In the genomic region with DNA sequence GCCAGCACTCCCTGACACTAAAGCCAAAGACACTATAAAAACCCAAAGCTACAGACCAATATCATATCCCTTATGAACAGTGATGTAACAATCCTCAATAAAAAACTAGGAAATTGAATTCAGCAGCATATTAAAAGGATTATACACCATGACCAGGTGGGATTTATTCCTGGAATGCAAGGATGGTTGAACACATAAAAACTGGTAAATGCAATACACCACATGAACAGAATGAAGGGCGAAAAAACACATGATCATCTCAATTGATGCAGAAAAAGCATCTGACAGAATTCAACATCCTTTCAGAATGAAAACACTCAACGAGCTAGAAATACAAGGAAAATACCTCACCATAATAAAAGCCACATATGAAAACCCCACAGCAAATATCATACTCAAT, we compare ENCODE assay signal across 27 cellular contexts.
"Had no signal": no experiment of that assay in that cellular context is flagged by ENCODE, and none has a peak within 500 bp of the region (broad histone marks: within the 10 kb centered on the region; RNA-seq: fewer than 3 reads in every experiment).

No MANE protein-coding gene starts in this region.

- FAIRE-seq: keratinocyte, urothelium cell line had no signal

- H2AFZ ChIP-seq: neural progenitor cell, parathyroid adenoma had no signal

- H3K9ac ChIP-seq: neural progenitor cell, parathyroid adenoma had no signal

- H3K27ac ChIP-seq: left ventricle myocardium inferior, neural progenitor cell, neutrophil, parathyroid adenoma, right atrium auricular region, right lobe of liver, suprapubic skin, thoracic aorta, tibial artery, upper lobe of right lung had no signal

- H3K27me3 Mint-ChIP-seq: naive B cell; stimulated activated naive CD8-positive, alpha-beta T cell treated with anti-CD3 and anti-CD28 coated beads, Interleukin-15, Interleukin-2, amounts not matched to agents 100 ng/mL and 50 ng/mL, for 24 hours had no signal

- H3K27ac Mint-ChIP-seq: mesothelial cell of epicardium; nephron progenitor cell; neural progenitor cell; stimulated activated naive CD8-positive, alpha-beta T cell treated with anti-CD3 and anti-CD28 coated beads, Interleukin-15, Interleukin-2, amounts not matched to agents 100 ng/mL and 50 ng/mL, for 24 hours had no signal

- H3K4me2 ChIP-seq: neural progenitor cell, smooth muscle cell had no signal

- DNase-seq: hippocampal formation; left ventricle myocardium inferior; mesendoderm; naive B cell; natural killer cell; nephron progenitor cell; occipital lobe; right lobe of liver; stimulated activated CD4-positive, alpha-beta T cell treated with anti-CD3 and anti-CD28 coated beads, Interleukin-1b, Interleukin-23, amount 100 ng/mL, for 48 hours; stimulated activated CD4-positive, alpha-beta T cell treated with anti-CD3 and anti-CD28 coated beads, Interleukin-2, amount 100 ng/mL, for 48 hours; stimulated activated CD4-positive, alpha-beta T cell treated with anti-CD3 and anti-CD28 coated beads, Interleukin-4, amount 100 ng/mL, for 4 hours; stimulated activated naive CD4-positive, alpha-beta T cell; tibial artery; trophoblast cell; upper lobe of right lung had no signal

- H3K4me1 Mint-ChIP-seq: mesothelial cell of epicardium, nephron progenitor cell, neural progenitor cell had no signal

- H3K4me3 Mint-ChIP-seq: mesothelial cell of epicardium; naive B cell; natural killer cell; nephron progenitor cell; neural progenitor cell; stimulated activated naive CD8-positive, alpha-beta T cell treated with anti-CD3 and anti-CD28 coated beads, Interleukin-15, Interleukin-2, amounts not matched to agents 100 ng/mL and 50 ng/mL, for 24 hours had no signal

- H3K27me3 ChIP-seq: neural progenitor cell, neutrophil, right atrium auricular region, right lobe of liver, suprapubic skin, tibial artery, upper lobe of right lung had no signal

- H3K9me3 ChIP-seq: neutrophil, right lobe of liver, suprapubic skin, thoracic aorta, upper lobe of right lung had no signal

- H3K4me1 ChIP-seq: left ventricle myocardium inferior, neural progenitor cell, parathyroid adenoma, right atrium auricular region, right lobe of liver, suprapubic skin, tibial artery, upper lobe of right lung had no signal

- H3K4me3 ChIP-seq: left ventricle myocardium inferior, lung, neural progenitor cell, right atrium auricular region, right lobe of liver, smooth muscle cell, suprapubic skin, thoracic aorta, tibial artery, upper lobe of right lung had no signal

- ATAC-seq: natural killer cell, right lobe of liver, upper lobe of right lung had no signal
